ENCODE assay signal across 17 cellular contexts in the genomic region with DNA sequence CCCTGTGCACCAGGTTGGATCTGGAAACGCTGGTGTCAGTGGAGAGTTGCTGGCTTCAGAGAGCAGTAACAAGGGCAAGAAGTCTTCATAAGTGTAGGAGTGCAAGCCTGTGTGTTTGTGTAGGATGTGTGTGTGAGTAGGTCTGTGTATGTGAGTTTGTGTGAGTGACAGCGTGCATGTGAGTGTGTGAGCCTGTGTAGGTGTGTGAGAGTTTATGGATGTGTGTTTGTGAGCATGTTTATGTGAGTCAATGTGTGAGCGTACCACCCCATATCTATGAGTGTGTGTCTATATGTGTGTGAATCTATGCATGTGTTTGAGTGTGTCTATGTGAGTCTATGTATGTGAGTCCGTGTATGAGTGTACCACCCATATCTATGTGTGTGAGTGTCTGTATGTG.
"Had no signal": no experiment of that assay in that cellular context is flagged by ENCODE, and none has a peak within 500 bp of the region (broad histone marks: within the 10 kb centered on the region; RNA-seq: fewer than 3 reads in every experiment).

No MANE protein-coding gene starts in this region.

- DNase-seq: activated CD4-positive, alpha-beta T cell treated with anti-CD3 and anti-CD28 coated beads for 48 hours; activated CD8-positive, alpha-beta memory T cell treated with anti-CD3 and anti-CD28 coated beads for 24 hours; activated naive CD4-positive, alpha-beta T cell treated with anti-CD3 and anti-CD28 coated beads for 36 hours; activated T-cell treated with anti-CD3 and anti-CD28 coated beads for 4 hours; effector memory CD8-positive, alpha-beta T cell; head of caudate nucleus; kidney glomerular epithelial cell; left ventricle myocardium superior; stimulated activated CD4-positive, alpha-beta T cell treated with anti-CD3 and anti-CD28 coated beads, Interleukin-4, amount 100 ng/mL, for 24 hours; stimulated activated naive CD4-positive, alpha-beta T cell treated with Interleukin-2 at 50 U/mL for 16 hours; T-helper 2 cell; trophoblast cell had no signal

- H3K4me3 ChIP-seq: right atrium auricular region, skin epidermis had no signal

- H3K36me3 ChIP-seq: right atrium auricular region had no signal

- H3K27me3 ChIP-seq: right atrium auricular region had no signal

- ATAC-seq: WTC11 had no signal

- H3K27ac ChIP-seq: right atrium auricular region had no signal

- FAIRE-seq: astrocyte, TTC549 had no signal

- H3K9me3 ChIP-seq: right atrium auricular region had no signal
